ENCODE assay signal across 8 cellular contexts in the genomic region with DNA sequence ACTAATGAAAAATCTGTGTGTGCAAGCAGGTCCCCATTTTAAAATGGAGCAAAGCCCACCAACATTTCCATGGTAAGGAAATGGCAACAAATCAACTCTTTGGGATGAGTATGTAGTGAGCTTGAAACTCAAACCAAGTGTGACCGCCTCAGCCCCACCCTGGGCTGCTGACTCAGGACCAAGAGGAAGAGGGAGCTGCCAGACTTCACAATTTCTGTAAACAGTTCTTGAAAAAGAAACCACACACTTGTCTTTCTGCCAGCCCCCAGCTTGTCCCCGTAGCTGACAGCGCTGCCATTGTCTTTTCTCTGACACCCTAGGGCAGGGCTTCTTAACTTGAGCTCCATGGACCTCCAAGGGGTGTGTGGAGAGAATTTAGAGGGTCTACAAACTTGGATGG. TPM values are rescaled to one million over a fixed set of nuclear protein-coding genes. Genes with fewer than 3 reads are reported as not detected.
A peak's percentile ranks its signal among the peaks of the same experiment; 100 is the strongest.
DNase-seq lines count a peak whose midpoint lies in the region; ATAC-seq and TF ChIP-seq lines count a peak whose summit lies in the region.

No MANE protein-coding gene starts in this region.

- H3K4me2 ChIP-seq in neuronal stem cell (ENCODE audit: insufficient read depth, low read length, poor library complexity, severe bottlenecking), result no peak overlapping the region

- peak overlapping the region; percentile 83 for H3K27ac Mint-ChIP-seq in activated CD4-positive, alpha-beta T cell treated with anti-CD3 and anti-CD28 coated beads, Interleukin-2, amount 10 ng/mL, durations not matched to agents 7 days and 5 days

- H3K36me3 Mint-ChIP-seq in activated CD4-positive, alpha-beta T cell treated with anti-CD3 and anti-CD28 coated beads, Interleukin-2, amount 10 ng/mL, durations not matched to agents 7 days and 5 days (ENCODE audit: low read depth), result no peaks in the 10 kb centered on the region

- H3K4me1 ChIP-seq in psoas muscle, result peaks cover 3% of the 10 kb centered on the region
- peaks cover 16 to 32% of the 10 kb centered on the region in 2 donors for H3K4me1 ChIP-seq in neuronal stem cell (ENCODE audit: control insufficient read depth in 2 of 2, insufficient read depth in 1 of 2, low read depth in 1 of 2, low read length in 2 of 2)

- ATAC-seq in HG03045 (IDR thresholded peaks at IDR 0.05; ENCODE audit: unreplicated experiment) (peak; percentile 49), psoas muscle (peak in 2 of 4 donors; percentile 50 to 72), GM18873 (IDR thresholded peaks at IDR 0.05; ENCODE audit: low FRiP score, unreplicated experiment) (no peak)

- no peak overlapping the region for H2BK15ac ChIP-seq in neuronal stem cell (ENCODE audit: low read length)

- H3K79me1 ChIP-seq in neuronal stem cell (ENCODE audit: low read depth, low read length), result peaks cover 2% of the 10 kb centered on the region

- no peak overlapping the region for H3K4ac ChIP-seq in neuronal stem cell (ENCODE audit: low read length)

- CTCF ChIA-PET in activated CD4-positive, alpha-beta T cell treated with anti-CD3 and anti-CD28 coated beads, Interleukin-2, amount 10 ng/mL, durations not matched to agents 7 days and 5 days (lab: Charles Lee), result interaction anchor here (0.7 to 2.3 kb wide), 3 partner anchors 16 to 103 kb away, joined by 3 to 6 read pairs (median 3); no protein-coding TSS in a partner anchor

- H2BK120ac ChIP-seq in neuronal stem cell (ENCODE audit: low read depth, low read length), result no peak overlapping the region

- no peak overlapping the region for H4K91ac ChIP-seq in neuronal stem cell (ENCODE audit: low read depth, low read length, poor library complexity)

- 25 to 50% (median 44%) methylated on average over 3 of the region's 3 CpGs for WGBS in psoas muscle, 3 donors
- WGBS in neuronal stem cell (ENCODE audit: extremely low coverage in 2 of 2, insufficient read length in 2 of 2, insufficient replicate concordance in 1 of 2), 2 donors, result no CpG with 5 or more reads among the region's 3 CpGs

- H3K4me3 ChIP-seq in fibroblast of the aortic adventitia (ENCODE audit: low read depth, low read length) (no peak overlapping the region), psoas muscle (no peak overlapping the region), neuronal stem cell (ENCODE audit: low read length in 2 of 2) (no peak overlapping the region)

- no peaks in the 10 kb centered on the region for H3K36me3 ChIP-seq in psoas muscle (ENCODE audit: insufficient read depth in 1 of 2, low read depth in 1 of 2)
- peaks cover 0 to 5% of the 10 kb centered on the region in 2 donors for H3K36me3 ChIP-seq in neuronal stem cell (replicated peaks in 1 of 2; ENCODE audit: control insufficient read depth in 2 of 2, insufficient read depth in 2 of 2, low read length in 2 of 2)

- H3K9me3 ChIP-seq in psoas muscle, result no peaks in the 10 kb centered on the region
- peaks cover 0 to 4% of the 10 kb centered on the region in 2 donors for H3K9me3 ChIP-seq in neuronal stem cell (replicated peaks in 1 of 2; ENCODE audit: control insufficient read depth in 2 of 2, insufficient read depth in 1 of 2, low read depth in 1 of 2, low read length in 2 of 2)

- H2BK5ac ChIP-seq in neuronal stem cell (ENCODE audit: low read length), result no peak overlapping the region

- POLR2A ChIA-PET in activated CD4-positive, alpha-beta T cell treated with anti-CD3 and anti-CD28 coated beads, Interleukin-2, amount 10 ng/mL, durations not matched to agents 7 days and 5 days (lab: Charles Lee), result no interaction called here

- intact Hi-C loops in psoas muscle (cut with DNase I), result no loop called here

- H3K27me3 ChIP-seq in psoas muscle (ENCODE audit: insufficient read depth in 3 of 3, low read length in 2 of 3) (peaks cover 0 to 24% (median 0%) of the 10 kb centered on the region in 3 donors), neuronal stem cell (ENCODE audit: control insufficient read depth in 3 of 3, insufficient read depth in 3 of 3, low read depth in 1 of 3, low read length in 3 of 3) (no peaks in the 10 kb centered on the region)

- no peak overlapping the region for H3K14ac ChIP-seq in neuronal stem cell (ENCODE audit: low read length)

- peaks cover 32% of the 10 kb centered on the region for H3K4me1 Mint-ChIP-seq in activated CD4-positive, alpha-beta T cell treated with anti-CD3 and anti-CD28 coated beads, Interleukin-2, amount 10 ng/mL, durations not matched to agents 7 days and 5 days

- no peaks in the 10 kb centered on the region for H3K9me3 Mint-ChIP-seq in activated CD4-positive, alpha-beta T cell treated with anti-CD3 and anti-CD28 coated beads, Interleukin-2, amount 10 ng/mL, durations not matched to agents 7 days and 5 days

- H3K9ac ChIP-seq in neuronal stem cell (ENCODE audit: low read depth, low read length, poor library complexity), result no peak overlapping the region

- H3K27ac ChIP-seq in psoas muscle, result no peak overlapping the region
- H3K27ac ChIP-seq in neuronal stem cell (replicated peaks; ENCODE audit: low read length), result no peak overlapping the region

- H3K27me3 Mint-ChIP-seq in activated CD4-positive, alpha-beta T cell treated with anti-CD3 and anti-CD28 coated beads, Interleukin-2, amount 10 ng/mL, durations not matched to agents 7 days and 5 days, result peaks cover 28% of the 10 kb centered on the region

- TF ChIP-seq CTCF in fibroblast of the aortic adventitia (IDR thresholded peaks at IDR 0.05; ENCODE audit: insufficient read depth, low read length), result no peak
- TF ChIP-seq CTCF in psoas muscle (IDR thresholded peaks at IDR 0.05), result no peak

- no peak overlapping the region for H2AFZ ChIP-seq in neuronal stem cell (ENCODE audit: low read length)

- H2AK5ac ChIP-seq in neuronal stem cell (ENCODE audit: low read depth, low read length), result no peak overlapping the region

- H4K8ac ChIP-seq in neuronal stem cell (ENCODE audit: low read depth, low read length), result no peak overlapping the region

- DNase-seq in GM04503 (ENCODE audit: low read depth) (peak; percentile 49), fibroblast of the aortic adventitia (ENCODE audit: low read depth) (peak; percentile 75), psoas muscle (peak; percentile 40 to 72), LoVo (ENCODE audit: low spot score) (no peak), neuronal stem cell (ENCODE audit: low spot score) (no peak)
- DNase-seq in activated CD4-positive, alpha-beta T cell treated with anti-CD3 and anti-CD28 coated beads, Interleukin-2, amount 10 ng/mL, durations not matched to agents 7 days and 5 days, result peak; percentile 36

- no peak overlapping the region for H2BK12ac ChIP-seq in neuronal stem cell (ENCODE audit: low read length)

- no peak overlapping the region for H3K18ac ChIP-seq in neuronal stem cell (ENCODE audit: low read length)

- H3K23ac ChIP-seq in neuronal stem cell (ENCODE audit: low read depth, low read length, poor library complexity), result no peak overlapping the region

- H3K4me3 Mint-ChIP-seq in activated CD4-positive, alpha-beta T cell treated with anti-CD3 and anti-CD28 coated beads, Interleukin-2, amount 10 ng/mL, durations not matched to agents 7 days and 5 days, result no peak overlapping the region

RNA-seq across cellular contexts. Expression of gene RTL5, which starts 10.3 kb away (rescaled TPM):
- under 1 TPM; 0.07 to 0.15 TPM for total RNA-seq in activated CD4-positive, alpha-beta T cell treated with anti-CD3 and anti-CD28 coated beads, Interleukin-2, amount 10 ng/mL, durations not matched to agents 7 days and 5 days
- total RNA-seq in fibroblast of the aortic adventitia (ENCODE audit: low replicate concordance) (2.3 and 4.3 TPM in 2 replicates), psoas muscle (1 to 10 TPM in 3 of 4 donors, under 1 TPM in 1; 0.91 to 2.2 (median 1.3) TPM)
- under 1 TPM; 0.37 to 0.66 (median 0.48) TPM for polyA plus RNA-seq in psoas muscle
- polyA plus RNA-seq in neuronal stem cell (2013, experiment 1 of 2), result 6.8 TPM
- polyA plus RNA-seq in neuronal stem cell (2013, experiment 2 of 2), result 6.7 TPM

Comparison
In these comparisons a context has a peak if more than half of its experiments do, and no peak if none do; other contexts are left out.
1. DNase-seq: peak in GM04503 (single experiment), activated CD4-positive, alpha-beta T cell treated with anti-CD3 and anti-CD28 coated beads, Interleukin-2, amount 10 ng/mL, durations not matched to agents 7 days and 5 days (single experiment), fibroblast of the aortic adventitia (single experiment) and psoas muscle (2 of 2); none in LoVo (single experiment) and neuronal stem cell (single experiment).